In genomic region chr7:30874656-30875317, GRCh38 we compare ENCODE assay signal across 14 cellular contexts. TPM values are rescaled to one million over a fixed set of nuclear protein-coding genes. Genes with fewer than 3 reads are reported as not detected.
"Had no signal": no experiment of that assay in that cellular context is flagged by ENCODE, and none has a peak within 500 bp of the region (broad histone marks: within the 10 kb centered on the region; RNA-seq: fewer than 3 reads in every experiment).

No MANE protein-coding gene starts in this region.

- H3K9me3 Mint-ChIP-seq: activated CD4-positive, alpha-beta T cell treated with anti-CD3 and anti-CD28 coated beads, Interleukin-2, amount 10 ng/mL, durations not matched to agents 24 days and 14 days; activated naive CD4-positive, alpha-beta T cell treated with anti-CD3 and anti-CD28 coated beads, Interleukin-2, amount 50 U/mL, for 24 hours; activated T-cell treated with anti-CD3 and anti-CD28 coated beads, Interleukin-2, amount 50 U/mL, for 72 hours; memory B cell; neural progenitor cell had no signal

- H3K27ac ChIP-seq: neural progenitor cell, thyroid gland had no signal

- H3K27ac Mint-ChIP-seq: activated CD4-positive, alpha-beta T cell treated with anti-CD3 and anti-CD28 coated beads, Interleukin-2, amount 10 ng/mL, durations not matched to agents 24 days and 14 days; activated naive CD4-positive, alpha-beta T cell treated with anti-CD3 and anti-CD28 coated beads, Interleukin-2, amount 50 U/mL, for 24 hours; activated T-cell treated with anti-CD3 and anti-CD28 coated beads, Interleukin-2, amount 50 U/mL, for 72 hours; memory B cell; naive thymus-derived CD4-positive, alpha-beta T cell; neural progenitor cell; progenitor cell of endocrine pancreas had no signal

- H3K4me3 ChIP-seq: neural progenitor cell, thyroid gland had no signal

- DNase-seq: activated CD4-positive, alpha-beta T cell treated with anti-CD3 and anti-CD28 coated beads, Interleukin-2, amount 10 ng/mL, durations not matched to agents 24 days and 14 days; activated CD4-positive, CD25-positive, alpha-beta regulatory T cell; activated effector memory CD4-positive, alpha-beta T cell treated with anti-CD3 and anti-CD28 coated beads, Interleukin-2, amount 50 U/mL, for 16 hours; activated T-cell treated with anti-CD3 and anti-CD28 coated beads, Interleukin-2, amount 50 U/mL, for 72 hours; cerebellar nuclear complex; cortex of kidney; naive thymus-derived CD4-positive, alpha-beta T cell; stimulated activated naive CD4-positive, alpha-beta T cell; thyroid gland had no signal

- H3K27me3 ChIP-seq: neural progenitor cell, thyroid gland had no signal

- H3K4me1 Mint-ChIP-seq: activated naive CD4-positive, alpha-beta T cell treated with anti-CD3 and anti-CD28 coated beads, Interleukin-2, amount 50 U/mL, for 24 hours; memory B cell had no signal

- H3K36me3 Mint-ChIP-seq: memory B cell had no signal

- H3K9ac ChIP-seq: neural progenitor cell had no signal

- H3K4me3 Mint-ChIP-seq: activated CD4-positive, alpha-beta T cell treated with anti-CD3 and anti-CD28 coated beads, Interleukin-2, amount 10 ng/mL, durations not matched to agents 24 days and 14 days; activated naive CD4-positive, alpha-beta T cell treated with anti-CD3 and anti-CD28 coated beads, Interleukin-2, amount 50 U/mL, for 24 hours; activated T-cell treated with anti-CD3 and anti-CD28 coated beads, Interleukin-2, amount 50 U/mL, for 72 hours; memory B cell; naive thymus-derived CD4-positive, alpha-beta T cell; neural progenitor cell had no signal

- H3K9me3 ChIP-seq: thyroid gland had no signal

- H2AFZ ChIP-seq: neural progenitor cell had no signal

- H3K27me3 Mint-ChIP-seq: activated CD4-positive, alpha-beta T cell treated with anti-CD3 and anti-CD28 coated beads, Interleukin-2, amount 10 ng/mL, durations not matched to agents 24 days and 14 days; activated naive CD4-positive, alpha-beta T cell treated with anti-CD3 and anti-CD28 coated beads, Interleukin-2, amount 50 U/mL, for 24 hours; memory B cell; progenitor cell of endocrine pancreas had no signal

- H3K36me3 ChIP-seq: neural progenitor cell had no signal

- ATAC-seq: activated T-cell treated with anti-CD3 and anti-CD28 coated beads, Interleukin-2, amount 50 U/mL, for 72 hours; esophagus mucosa; naive thymus-derived CD4-positive, alpha-beta T cell had no signal

- H3K4me2 ChIP-seq: neural progenitor cell had no signal

RNA-seq across cellular contexts. Expression of gene AQP1, which starts 36.9 kb away (rescaled TPM):
- total RNA-seq: activated CD4-positive, alpha-beta T cell treated with anti-CD3 and anti-CD28 coated beads, Interleukin-2, amount 10 ng/mL, durations not matched to agents 24 days and 14 days had no signal
